In the genomic region with DNA sequence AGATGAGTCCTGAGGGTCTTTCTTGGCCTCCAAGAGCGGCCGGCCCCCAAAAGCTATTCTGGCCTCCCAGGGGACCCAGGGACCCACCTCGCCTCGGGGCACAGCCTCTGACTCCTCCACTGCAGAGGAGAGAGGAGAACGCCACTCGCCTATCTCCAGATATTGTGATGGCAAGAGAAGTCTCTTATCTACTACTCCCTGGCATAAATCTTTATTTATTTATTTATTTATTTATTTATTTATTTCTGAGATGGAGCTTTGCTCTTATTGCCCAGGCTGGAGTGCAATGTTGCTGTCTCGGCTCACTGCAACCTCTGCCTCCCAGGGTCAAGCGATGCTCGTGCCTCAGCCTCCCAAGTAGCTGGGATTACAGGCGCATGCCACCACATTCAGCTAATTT, we compare ENCODE assay signal across 29 cellular contexts. TPM values are rescaled to one million over a fixed set of nuclear protein-coding genes. Genes with fewer than 3 reads are reported as not detected.
"Had no signal": no experiment of that assay in that cellular context is flagged by ENCODE, and none has a peak within 500 bp of the region (broad histone marks: within the 10 kb centered on the region; RNA-seq: fewer than 3 reads in every experiment).

No MANE protein-coding gene starts in this region.

- ATAC-seq: activated CD4-positive, alpha-beta T cell treated with anti-CD3 and anti-CD28 coated beads for 36 hours; activated naive CD4-positive, alpha-beta T cell treated with anti-CD3 and anti-CD28 coated beads, Interleukin-2, amount 50 U/mL, for 72 hours; activated T-cell treated with anti-CD3 and anti-CD28 coated beads, Interleukin-2, amount 50 U/mL, for 72 hours; esophagus mucosa had no signal

- H3K9me3 ChIP-seq: ascending aorta, breast epithelium had no signal

- H3K36me3 ChIP-seq: breast epithelium, cardiac muscle cell had no signal

- H3K4me1 Mint-ChIP-seq: activated CD4-positive, alpha-beta memory T cell treated with anti-CD3 and anti-CD28 coated beads, Interleukin-2, amount 10 ng/mL, durations not matched to agents 7 days and 5 days; activated CD4-positive, alpha-beta T cell treated with anti-CD3 and anti-CD28 coated beads for 36 hours; activated CD4-positive, alpha-beta T cell treated with anti-CD3 and anti-CD28 coated beads, Interleukin-2, amount 10 ng/mL, durations not matched to agents 24 days and 14 days; activated naive CD4-positive, alpha-beta T cell treated with anti-CD3 and anti-CD28 coated beads, Interleukin-2, amount 10 ng/mL, durations not matched to agents 7 days and 5 days; brain; endodermal cell had no signal

- H3K27me3 Mint-ChIP-seq: activated CD4-positive, alpha-beta memory T cell treated with anti-CD3 and anti-CD28 coated beads, Interleukin-2, amount 10 ng/mL, durations not matched to agents 7 days and 5 days; activated CD4-positive, alpha-beta T cell treated with anti-CD3 and anti-CD28 coated beads for 36 hours; activated CD4-positive, alpha-beta T cell treated with anti-CD3 and anti-CD28 coated beads, Interleukin-2, amount 10 ng/mL, durations not matched to agents 24 days and 14 days; activated naive CD4-positive, alpha-beta T cell treated with anti-CD3 and anti-CD28 coated beads, Interleukin-2, amount 10 ng/mL, durations not matched to agents 7 days and 5 days; activated naive CD8-positive, alpha-beta T cell treated with anti-CD3 and anti-CD28 coated beads, Interleukin-2, amount 10 ng/mL, durations not matched to agents 7 days and 5 days; activated T-cell treated with anti-CD3 and anti-CD28 coated beads, Interleukin-2, amount 50 U/mL, for 24 hours; brain; dendritic cell treated with granulocyte-macrophage colony-stimulating factor and Interleukin-4, amounts not matched to agents 40 ng/mL and 50 ng/mL, for 4 days had no signal

- H3K27me3 ChIP-seq: ascending aorta, breast epithelium, cardiac muscle cell, dorsolateral prefrontal cortex had no signal

- H3K4me3 ChIP-seq: ascending aorta, breast epithelium, cardiac muscle cell, coronary artery, dorsolateral prefrontal cortex had no signal

- H3K27ac ChIP-seq: ascending aorta, breast epithelium, cardiac muscle cell, coronary artery, dorsolateral prefrontal cortex had no signal

- H3K4me1 ChIP-seq: ascending aorta, breast epithelium had no signal

- H3K27ac Mint-ChIP-seq: activated CD4-positive, alpha-beta memory T cell treated with anti-CD3 and anti-CD28 coated beads, Interleukin-2, amount 10 ng/mL, durations not matched to agents 7 days and 5 days; activated CD4-positive, alpha-beta T cell treated with anti-CD3 and anti-CD28 coated beads for 36 hours; activated CD4-positive, alpha-beta T cell treated with anti-CD3 and anti-CD28 coated beads, Interleukin-2, amount 10 ng/mL, durations not matched to agents 24 days and 14 days; activated naive CD4-positive, alpha-beta T cell treated with anti-CD3 and anti-CD28 coated beads, Interleukin-2, amount 10 ng/mL, durations not matched to agents 7 days and 5 days; activated naive CD4-positive, alpha-beta T cell treated with anti-CD3 and anti-CD28 coated beads, Interleukin-2, amount 50 U/mL, for 72 hours; activated naive CD8-positive, alpha-beta T cell treated with anti-CD3 and anti-CD28 coated beads, Interleukin-2, amount 10 ng/mL, durations not matched to agents 7 days and 5 days; activated T-cell treated with anti-CD3 and anti-CD28 coated beads, Interleukin-2, amount 50 U/mL, for 24 hours; activated T-cell treated with anti-CD3 and anti-CD28 coated beads, Interleukin-2, amount 50 U/mL, for 72 hours; brain; dendritic cell treated with granulocyte-macrophage colony-stimulating factor and Interleukin-4, amounts not matched to agents 40 ng/mL and 50 ng/mL, for 4 days; endodermal cell had no signal

- H3K9me3 Mint-ChIP-seq: activated CD4-positive, alpha-beta memory T cell treated with anti-CD3 and anti-CD28 coated beads, Interleukin-2, amount 10 ng/mL, durations not matched to agents 7 days and 5 days; activated CD4-positive, alpha-beta T cell treated with anti-CD3 and anti-CD28 coated beads, Interleukin-2, amount 10 ng/mL, durations not matched to agents 24 days and 14 days; activated naive CD4-positive, alpha-beta T cell treated with anti-CD3 and anti-CD28 coated beads, Interleukin-2, amount 10 ng/mL, durations not matched to agents 7 days and 5 days; activated naive CD4-positive, alpha-beta T cell treated with anti-CD3 and anti-CD28 coated beads, Interleukin-2, amount 50 U/mL, for 72 hours; activated naive CD8-positive, alpha-beta T cell treated with anti-CD3 and anti-CD28 coated beads, Interleukin-2, amount 10 ng/mL, durations not matched to agents 7 days and 5 days; activated T-cell treated with anti-CD3 and anti-CD28 coated beads, Interleukin-2, amount 50 U/mL, for 24 hours; activated T-cell treated with anti-CD3 and anti-CD28 coated beads, Interleukin-2, amount 50 U/mL, for 72 hours; brain; dendritic cell treated with granulocyte-macrophage colony-stimulating factor and Interleukin-4, amounts not matched to agents 40 ng/mL and 50 ng/mL, for 4 days; endodermal cell had no signal

- DNase-seq: activated CD4-positive, alpha-beta memory T cell treated with anti-CD3 and anti-CD28 coated beads, Interleukin-2, amount 10 ng/mL, durations not matched to agents 7 days and 5 days; activated CD4-positive, alpha-beta T cell treated with anti-CD3 and anti-CD28 coated beads for 36 hours; activated CD4-positive, alpha-beta T cell treated with anti-CD3 and anti-CD28 coated beads, Interleukin-2, amount 10 ng/mL, durations not matched to agents 24 days and 14 days; activated CD4-positive, alpha-beta T cell treated with anti-CD3 and anti-CD28 coated beads, Interleukin-2, amount 50 U/mL, for 4 hours; activated CD4-positive, CD25-positive, alpha-beta regulatory T cell; activated CD4-positive, CD25-positive, alpha-beta regulatory T cell treated with anti-CD3 and anti-CD28 coated beads, Interleukin-2, amount 50 U/mL, for 72 hours; activated gamma-delta T cell; activated naive CD4-positive, alpha-beta T cell; activated naive CD4-positive, alpha-beta T cell treated with anti-CD3 and anti-CD28 coated beads, Interleukin-2, amount 10 ng/mL, durations not matched to agents 7 days and 5 days; activated naive CD8-positive, alpha-beta T cell treated with anti-CD3 and anti-CD28 coated beads, Interleukin-2, amount 10 ng/mL, durations not matched to agents 7 days and 5 days; activated T-cell treated with anti-CD3 and anti-CD28 coated beads for 4 hours; activated T-cell treated with anti-CD3 and anti-CD28 coated beads, Interleukin-2, amount 50 U/mL, for 24 hours; activated T-cell treated with anti-CD3 and anti-CD28 coated beads, Interleukin-2, amount 50 U/mL, for 72 hours; central memory CD4-positive, alpha-beta T cell; cerebellar nuclear complex; effector memory CD4-positive, alpha-beta T cell; endodermal cell; foreskin fibroblast; T-helper 2 cell had no signal

- H3K4me3 Mint-ChIP-seq: activated CD4-positive, alpha-beta memory T cell treated with anti-CD3 and anti-CD28 coated beads, Interleukin-2, amount 10 ng/mL, durations not matched to agents 7 days and 5 days; activated CD4-positive, alpha-beta T cell treated with anti-CD3 and anti-CD28 coated beads for 36 hours; activated CD4-positive, alpha-beta T cell treated with anti-CD3 and anti-CD28 coated beads, Interleukin-2, amount 10 ng/mL, durations not matched to agents 24 days and 14 days; activated naive CD4-positive, alpha-beta T cell treated with anti-CD3 and anti-CD28 coated beads, Interleukin-2, amount 10 ng/mL, durations not matched to agents 7 days and 5 days; activated naive CD8-positive, alpha-beta T cell treated with anti-CD3 and anti-CD28 coated beads, Interleukin-2, amount 10 ng/mL, durations not matched to agents 7 days and 5 days; activated T-cell treated with anti-CD3 and anti-CD28 coated beads, Interleukin-2, amount 50 U/mL, for 24 hours; activated T-cell treated with anti-CD3 and anti-CD28 coated beads, Interleukin-2, amount 50 U/mL, for 72 hours; brain; dendritic cell treated with granulocyte-macrophage colony-stimulating factor and Interleukin-4, amounts not matched to agents 40 ng/mL and 50 ng/mL, for 4 days; endodermal cell had no signal

- H3K36me3 Mint-ChIP-seq: activated naive CD4-positive, alpha-beta T cell treated with anti-CD3 and anti-CD28 coated beads, Interleukin-2, amount 10 ng/mL, durations not matched to agents 7 days and 5 days; activated naive CD4-positive, alpha-beta T cell treated with anti-CD3 and anti-CD28 coated beads, Interleukin-2, amount 50 U/mL, for 72 hours; activated naive CD8-positive, alpha-beta T cell treated with anti-CD3 and anti-CD28 coated beads, Interleukin-2, amount 10 ng/mL, durations not matched to agents 7 days and 5 days had no signal

RNA-seq across cellular contexts. Expression of a gene that starts 11.0 kb away (rescaled TPM):
- total RNA-seq: activated CD4-positive, alpha-beta T cell treated with anti-CD3 and anti-CD28 coated beads, Interleukin-2, amount 10 ng/mL, durations not matched to agents 24 days and 14 days; activated naive CD4-positive, alpha-beta T cell treated with anti-CD3 and anti-CD28 coated beads, Interleukin-2, amount 50 U/mL, for 72 hours; ascending aorta; epithelial cell of proximal tubule had no signal
